ENCODE assay signal across 8 cellular contexts in the genomic region with DNA sequence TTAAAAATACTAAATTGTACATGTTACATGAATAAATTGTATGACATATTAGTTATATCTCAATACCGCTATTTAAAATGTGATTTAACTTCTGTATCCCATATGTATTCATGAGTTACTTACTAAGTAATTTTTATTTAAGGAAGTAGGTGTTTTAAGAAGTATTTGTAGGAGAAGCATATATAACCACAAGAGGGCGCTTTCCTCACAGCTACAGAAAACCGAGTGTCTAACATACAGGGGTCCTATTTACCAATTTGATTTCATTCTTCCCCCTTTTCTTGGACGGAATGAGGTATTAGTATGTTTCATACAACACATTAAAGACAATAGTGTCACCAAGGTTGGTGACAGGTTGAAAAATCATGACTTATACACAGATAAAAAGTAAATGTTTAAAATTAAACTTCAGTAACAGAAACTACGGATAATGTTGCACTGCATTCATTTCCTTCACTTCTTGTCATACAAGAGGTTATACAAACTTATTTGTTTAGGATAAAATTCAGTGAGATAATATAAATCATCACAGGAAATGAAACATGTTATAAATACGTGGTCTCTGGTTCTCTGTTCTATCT.
DNase-seq lines count a peak whose midpoint lies in the region; ATAC-seq and TF ChIP-seq lines count a peak whose summit lies in the region.

No MANE protein-coding gene starts in this region.

- H3K9me3 Mint-ChIP-seq in type B pancreatic cell: no peaks in the 10 kb centered on the region
- H3K9me3 Mint-ChIP-seq in CD8-positive, alpha-beta T cell: no peaks in the 10 kb centered on the region

- intact Hi-C loops in CD8-positive, alpha-beta T cell (cut with DNase I, micrococcal nuclease): no loop called here

- POLR2A ChIA-PET in CD8-positive, alpha-beta T cell (lab: Charles Lee): no interaction called here

- CTCF ChIA-PET in CD8-positive, alpha-beta T cell (lab: Charles Lee): no interaction called here

- no peaks in the 10 kb centered on the region for H3K36me3 Mint-ChIP-seq in type B pancreatic cell
- no peaks in the 10 kb centered on the region for H3K36me3 Mint-ChIP-seq in CD8-positive, alpha-beta T cell

- no peak overlapping the region for H3K4me3 ChIP-seq in CD8-positive, alpha-beta T cell (ENCODE audit: low read depth, low read length)

- peak; percentile 13 to 39 for DNase-seq in NCI-H446 (lab: John Stamatoyannopoulos, UW)
- DNase-seq in NCI-H446 treated with DMSO at 0.1 percent for 48 hours (lab: John Stamatoyannopoulos, UW): no peak
- peak; percentile 13 for DNase-seq in NCI-H2029 (lab: John Stamatoyannopoulos, UW)
- DNase-seq in amniotic epithelial cell (ENCODE audit: low read depth): peak; percentile 70
- peak; percentile 52 for DNase-seq in iPS-NIHi7 (ENCODE audit: extremely low spot score)
- DNase-seq in type B pancreatic cell (ENCODE audit: extremely low spot score, unreplicated experiment): no peak
- DNase-seq in stimulated activated CD4-positive, alpha-beta T cell treated with anti-CD3 and anti-CD28 coated beads, Interleukin-4, amount 100 ng/mL, for 24 hours: no peak
- DNase-seq in CD8-positive, alpha-beta T cell: no peak

- no peaks in the 10 kb centered on the region for H3K4me1 ChIP-seq in CD8-positive, alpha-beta T cell (ENCODE audit: insufficient read depth, low read length)

- peaks cover 34% of the 10 kb centered on the region for H3K4me1 Mint-ChIP-seq in type B pancreatic cell (ENCODE audit: unreplicated experiment)
- no peaks in the 10 kb centered on the region for H3K4me1 Mint-ChIP-seq in CD8-positive, alpha-beta T cell (ENCODE audit: low read depth)

- no peaks in the 10 kb centered on the region for H3K36me3 ChIP-seq in CD8-positive, alpha-beta T cell (ENCODE audit: insufficient read depth, low read length)

- no peaks in the 10 kb centered on the region for H3K27me3 Mint-ChIP-seq in type B pancreatic cell
- no peaks in the 10 kb centered on the region for H3K27me3 Mint-ChIP-seq in CD8-positive, alpha-beta T cell (ENCODE audit: low read depth)

- no peaks in the 10 kb centered on the region for H3K27me3 ChIP-seq in CD8-positive, alpha-beta T cell (ENCODE audit: insufficient read depth, low read length)

- H3K9me3 ChIP-seq in CD8-positive, alpha-beta T cell (ENCODE audit: low read length): no peaks in the 10 kb centered on the region

- no peak for ATAC-seq in CD8-positive, alpha-beta T cell

- H3K4me3 Mint-ChIP-seq in type B pancreatic cell: no peak overlapping the region
- no peak overlapping the region for H3K4me3 Mint-ChIP-seq in CD8-positive, alpha-beta T cell

- no peak overlapping the region for H3K27ac Mint-ChIP-seq in type B pancreatic cell
- no peak overlapping the region for H3K27ac Mint-ChIP-seq in CD8-positive, alpha-beta T cell

- TF ChIP-seq CTCF in type B pancreatic cell (conservative IDR thresholded peaks at IDR 0.05): peak; percentile 93
- no peak for TF ChIP-seq CTCF in CD8-positive, alpha-beta T cell (IDR thresholded peaks at IDR 0.05)

- no peak overlapping the region for H3K27ac ChIP-seq in CD8-positive, alpha-beta T cell (ENCODE audit: low read depth, low read length)

Comparison
In these comparisons a context has a peak if more than half of its experiments do, and no peak if none do; other contexts are left out.
1. DNase-seq: peak in NCI-H446 (2 of 2), NCI-H2029 (single experiment), amniotic epithelial cell (single experiment) and iPS-NIHi7 (single experiment); none in NCI-H446 treated with DMSO at 0.1 percent for 48 hours (single experiment), type B pancreatic cell (single experiment), stimulated activated CD4-positive, alpha-beta T cell treated with anti-CD3 and anti-CD28 coated beads, Interleukin-4, amount 100 ng/mL, for 24 hours (single experiment) and CD8-positive, alpha-beta T cell (0 of 7).